In the genomic region with DNA sequence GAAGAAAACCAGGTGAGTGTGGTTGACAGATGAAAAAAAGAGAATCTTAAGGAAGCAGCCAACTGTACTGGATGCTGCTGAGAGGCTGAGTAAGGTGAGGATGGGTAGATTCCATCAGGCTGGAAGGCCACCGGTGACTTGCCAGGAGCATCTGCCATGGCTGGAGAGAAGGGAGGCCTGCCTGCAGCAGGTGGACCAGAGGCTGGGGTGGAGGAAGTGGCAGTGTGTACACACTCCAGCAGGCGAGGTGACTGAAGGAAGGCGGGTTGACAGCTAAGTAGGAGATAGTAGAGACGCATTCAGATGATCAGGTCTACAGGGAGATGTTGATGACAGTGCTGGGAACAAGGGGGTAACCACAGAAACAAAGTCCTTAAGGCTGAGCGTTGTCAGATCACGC, we compare ENCODE assay signal across 6 cellular contexts.
"Had no signal": no experiment of that assay in that cellular context is flagged by ENCODE, and none has a peak within 500 bp of the region (broad histone marks: within the 10 kb centered on the region; RNA-seq: fewer than 3 reads in every experiment).

No MANE protein-coding gene starts in this region.

- H3K9me3 Mint-ChIP-seq: H9 had no signal

- H3K4me1 Mint-ChIP-seq: GM23338, H9, IgD-negative memory B cell had no signal

- H3K4me2 ChIP-seq: GM23338 had no signal

- H3K27ac ChIP-seq: HL-60 had no signal

- H3K4me3 ChIP-seq: GM23338 had no signal

- ATAC-seq: GM23338, HepG2 had no signal

- H2AFZ ChIP-seq: GM23338 had no signal

- H3K27ac Mint-ChIP-seq: GM23338, H9, IgD-negative memory B cell had no signal

- H3K4me3 Mint-ChIP-seq: GM23338, H9, IgD-negative memory B cell had no signal

- DNase-seq: H9, HCEC 1CT had no signal
